Comparison of ENCODE assay signal across 8 cellular contexts in genomic region chr6:138509371-138509770, GRCh38. TPM values are rescaled to one million over a fixed set of nuclear protein-coding genes. Genes with fewer than 3 reads are reported as not detected.
DNase-seq lines count a peak whose midpoint lies in the region; ATAC-seq and TF ChIP-seq lines count a peak whose summit lies in the region.

No MANE protein-coding gene starts in this region.

- H3K4ac ChIP-seq in neuronal stem cell (ENCODE audit: low read length) = no peak overlapping the region

- no peak overlapping the region for H4K91ac ChIP-seq in neuronal stem cell (ENCODE audit: low read depth, low read length, poor library complexity)

- 44 to 48% methylated on average over 6 of the region's 6 CpGs for WGBS in testis, 2 donors
- no CpG with 5 or more reads among the region's 6 CpGs for WGBS in neuronal stem cell (ENCODE audit: extremely low coverage in 2 of 2, insufficient read length in 2 of 2, insufficient replicate concordance in 1 of 2), 2 donors

- no peak overlapping the region for H2BK5ac ChIP-seq in neuronal stem cell (ENCODE audit: low read length)

- H3K36me3 ChIP-seq in DND-41 (ENCODE audit: insufficient read depth, low read length) (no peaks in the 10 kb centered on the region), breast epithelium (no peaks in the 10 kb centered on the region), testis (ENCODE audit: low read depth, missing control alignments) (no peaks in the 10 kb centered on the region), neuronal stem cell (replicated peaks in 1 of 2; ENCODE audit: control insufficient read depth in 2 of 2, insufficient read depth in 2 of 2, low read length in 2 of 2) (no peaks in the 10 kb centered on the region)

- H3K9me3 ChIP-seq in DND-41 (ENCODE audit: insufficient read depth, low read length, severe bottlenecking) (no peaks in the 10 kb centered on the region), breast epithelium (no peaks in the 10 kb centered on the region), testis (no peaks in the 10 kb centered on the region), neuronal stem cell (replicated peaks in 1 of 2; ENCODE audit: control insufficient read depth in 2 of 2, insufficient read depth in 1 of 2, low read depth in 1 of 2, low read length in 2 of 2) (no peaks in the 10 kb centered on the region)

- H3K4me1 ChIP-seq in DND-41 (ENCODE audit: insufficient read depth, low read length) (no peaks in the 10 kb centered on the region), breast epithelium (no peaks in the 10 kb centered on the region), testis (no peaks in the 10 kb centered on the region), neuronal stem cell (ENCODE audit: control insufficient read depth in 2 of 2, insufficient read depth in 1 of 2, low read depth in 1 of 2, low read length in 2 of 2) (peaks cover 14 to 19% of the 10 kb centered on the region in 2 donors)

- no peak overlapping the region for H2BK120ac ChIP-seq in neuronal stem cell (ENCODE audit: low read depth, low read length)

- H3K27ac ChIP-seq in DND-41 (ENCODE audit: low read length) (no peak overlapping the region), breast epithelium (no peak overlapping the region), testis (no peak overlapping the region), neuronal stem cell (replicated peaks; ENCODE audit: low read length) (no peak overlapping the region)

- H3K9ac ChIP-seq in DND-41 (ENCODE audit: low read depth, low read length) (no peak overlapping the region), neuronal stem cell (ENCODE audit: low read depth, low read length, poor library complexity) (no peak overlapping the region)

- H3K27me3 ChIP-seq in DND-41 (ENCODE audit: insufficient read depth, low read length, poor library complexity) = peaks cover 8% of the 10 kb centered on the region
- no peaks in the 10 kb centered on the region for H3K27me3 ChIP-seq in breast epithelium
- H3K27me3 ChIP-seq in testis = no peaks in the 10 kb centered on the region
- no peaks in the 10 kb centered on the region for H3K27me3 ChIP-seq in neuronal stem cell (ENCODE audit: control insufficient read depth in 3 of 3, insufficient read depth in 3 of 3, low read depth in 1 of 3, low read length in 3 of 3)

- no peak overlapping the region for H2BK12ac ChIP-seq in neuronal stem cell (ENCODE audit: low read length)

- no peak overlapping the region for H3K4me2 ChIP-seq in DND-41 (ENCODE audit: insufficient read depth, low read length)
- H3K4me2 ChIP-seq in neuronal stem cell (ENCODE audit: insufficient read depth, low read length, poor library complexity, severe bottlenecking) = no peak overlapping the region

- TF ChIP-seq CTCF in DND-41 (IDR thresholded peaks at IDR 0.05; ENCODE audit: borderline replicate concordance, extremely low read depth, low read length, poor library complexity, severe bottlenecking) (peak; percentile 66), breast epithelium (IDR thresholded peaks at IDR 0.05) (peak in 2 of 3 donors; percentile 51 to 82), testis (IDR thresholded peaks at IDR 0.05) (peak; percentile 30 to 50 (median 43))

- H2BK15ac ChIP-seq in neuronal stem cell (ENCODE audit: low read length) = no peak overlapping the region

- no peak overlapping the region for H4K8ac ChIP-seq in neuronal stem cell (ENCODE audit: low read depth, low read length)

- H3K79me1 ChIP-seq in neuronal stem cell (ENCODE audit: low read depth, low read length) = no peaks in the 10 kb centered on the region

- DNase-seq in DND-41 = peak; percentile 18
- DNase-seq in HT1080 (ENCODE audit: low read depth) = peak; percentile 59
- DNase-seq in SHP77 treated with DMSO at 0.1 percent for 48 hours (lab: John Stamatoyannopoulos, UW) = peak; percentile 22
- DNase-seq in breast epithelium (ENCODE audit: low spot score in 2 of 2) = peak in 1 of 2 donors; percentile 53
- DNase-seq in left kidney (ENCODE audit: low read depth, low spot score) = peak; percentile 73
- peak; percentile 75 for DNase-seq in testis
- no peak for DNase-seq in neuronal stem cell (ENCODE audit: low spot score)

- no peak overlapping the region for H2AK5ac ChIP-seq in neuronal stem cell (ENCODE audit: low read depth, low read length)

- no peak overlapping the region for H3K23ac ChIP-seq in neuronal stem cell (ENCODE audit: low read depth, low read length, poor library complexity)

- no peak overlapping the region for H3K4me3 ChIP-seq in DND-41 (ENCODE audit: low read depth in 1 of 2, low read length in 2 of 2)
- H3K4me3 ChIP-seq in breast epithelium = no peak overlapping the region
- no peak overlapping the region for H3K4me3 ChIP-seq in testis
- H3K4me3 ChIP-seq in neuronal stem cell (ENCODE audit: low read length in 2 of 2) = no peak overlapping the region

- H2AFZ ChIP-seq in DND-41 (ENCODE audit: low read depth, low read length) = no peak overlapping the region
- H2AFZ ChIP-seq in neuronal stem cell (ENCODE audit: low read length) = no peak overlapping the region

- intact Hi-C loops in breast epithelium (cut with DNase I; ENCODE audit: low total_unique reads) (no loop called here), testis (cut with DNase I; ENCODE audit: low total_unique reads) (no loop called here)

- H4K20me1 ChIP-seq in DND-41 (ENCODE audit: insufficient read depth, low read length) = no peaks in the 10 kb centered on the region

- TF ChIP-seq POLR2A in breast epithelium (IDR thresholded peaks at IDR 0.05) (no peak), testis (IDR thresholded peaks at IDR 0.05) (no peak)

- no peak overlapping the region for H3K18ac ChIP-seq in neuronal stem cell (ENCODE audit: low read length)

- ATAC-seq in DND-41 (ENCODE audit: insufficient read depth, low read depth) (no peak), HG02610 (IDR thresholded peaks at IDR 0.05; ENCODE audit: unreplicated experiment) (no peak)

- no peak overlapping the region for H3K14ac ChIP-seq in neuronal stem cell (ENCODE audit: low read length)

- H3K79me2 ChIP-seq in DND-41 (ENCODE audit: insufficient read depth, low read length) = no peaks in the 10 kb centered on the region

RNA-seq across cellular contexts. Expression of gene NHSL1, which starts 10.1 kb away (rescaled TPM):
- total RNA-seq in HT1080 (2014; rRNA removed; shearing (Covaris generic)) = 4.0 and 7.5 TPM in 2 replicates
- polyA plus RNA-seq in HT1080 (2015; cell fraction: cytosol; rRNA removed) = 4.3 and 6.2 TPM in 2 replicates
- 5.0 and 5.9 TPM in 2 replicates for polyA plus RNA-seq in HT1080 (2015; cell fraction: nucleus; rRNA removed)
- total RNA-seq in breast epithelium = 10 to 100 TPM; 15.4 to 17.4 (median 16.5) TPM
- total RNA-seq in testis = 1 to 10 TPM; 2.5 to 2.6 TPM
- 2.7 TPM for polyA plus RNA-seq in testis (ENCODE audit: insufficient read depth, low read depth, low replicate concordance)
- 21.8 TPM for polyA plus RNA-seq in neuronal stem cell (2013, experiment 1 of 2)
- 24.5 TPM for polyA plus RNA-seq in neuronal stem cell (2013, experiment 2 of 2)
